9 cellular contexts compared by ENCODE assay signal in genomic region chr15:40937762-40938529, GRCh38. TPM values are rescaled to one million over a fixed set of nuclear protein-coding genes. Genes with fewer than 3 reads are reported as not detected.
A peak's percentile ranks its signal among the peaks of the same experiment; 100 is the strongest.
DNase-seq lines count a peak whose midpoint lies in the region; ATAC-seq, FAIRE-seq and TF ChIP-seq lines count a peak whose summit lies in the region.
"Had no signal": no experiment of that assay in that cellular context is flagged by ENCODE, and none has a peak within 500 bp of the region (broad histone marks: within the 10 kb centered on the region; RNA-seq: fewer than 3 reads in every experiment).

No MANE protein-coding gene starts in this region.

- ATAC-seq in body of pancreas (no peak), memory B cell (ENCODE audit: low read depth) (peak; percentile 32), HG03565 (IDR thresholded peaks at IDR 0.05; ENCODE audit: unreplicated experiment) (no peak)

- WGBS in body of pancreas, 2 donors: 50 to 62% methylated on average over 17 to 19 of the region's 19 CpGs

- peaks cover 3 to 6% of the 10 kb centered on the region in 2 donors for H3K27me3 Mint-ChIP-seq in CD4-positive, alpha-beta memory T cell
- H3K27me3 Mint-ChIP-seq in memory B cell: peaks cover 4% of the 10 kb centered on the region

- no peak overlapping the region for H3K27ac ChIP-seq in CD4-positive, alpha-beta memory T cell (ENCODE audit: low read depth, low read length)
- H3K27ac ChIP-seq in body of pancreas: no peak overlapping the region

- DNase-seq in CD4-positive, alpha-beta memory T cell: peak in 1 of 5 donors; percentile 15
- peak; percentile 59 for DNase-seq in HTR-8/SVneo (ENCODE audit: insufficient read length, low spot score)
- DNase-seq in body of pancreas: no peak
- DNase-seq in memory B cell (ENCODE audit: low spot score in 2 of 2): no peak
- DNase-seq in cerebellar nuclear complex (lab: John Stamatoyannopoulos, UW): no peak
- DNase-seq in NCI-H146 (lab: John Stamatoyannopoulos, UW): no peak
- no peak for DNase-seq in GM20000 (ENCODE audit: low spot score)
- DNase-seq: cortex of kidney had no signal

- peaks cover 11 to 38% (median 17%) of the 10 kb centered on the region in 4 donors for H3K4me1 Mint-ChIP-seq in CD4-positive, alpha-beta memory T cell
- peaks cover 20% of the 10 kb centered on the region for H3K4me1 Mint-ChIP-seq in memory B cell

- H3K36me3 Mint-ChIP-seq in CD4-positive, alpha-beta memory T cell: no peaks in the 10 kb centered on the region
- no peaks in the 10 kb centered on the region for H3K36me3 Mint-ChIP-seq in memory B cell

- intact Hi-C loops in CD4-positive, alpha-beta memory T cell (cut with micrococcal nuclease): no loop called here
- intact Hi-C loops in body of pancreas (cut with DNase I): no loop called here

- TF ChIP-seq POLR2A in body of pancreas (IDR thresholded peaks at IDR 0.05): no peak

- no peak overlapping the region for H3K4me3 ChIP-seq in CD4-positive, alpha-beta memory T cell (ENCODE audit: low read length in 2 of 2)
- no peak overlapping the region for H3K4me3 ChIP-seq in body of pancreas

- CTCF ChIA-PET in CD4-positive, alpha-beta memory T cell (lab: Charles Lee; ENCODE audit: partially characterized antibody): interaction anchor here (0.7 to 6.4 kb wide), 3 partner anchors 7 to 143 kb away, joined by 3 to 54 read pairs (median 4); partner anchors contain the start of gene DLL4

- no peaks in the 10 kb centered on the region for H3K36me3 ChIP-seq in CD4-positive, alpha-beta memory T cell (ENCODE audit: insufficient read depth, low read length)
- H3K36me3 ChIP-seq in body of pancreas (replicated peaks in 1 of 2; ENCODE audit: insufficient read depth in 1 of 2, low read depth in 2 of 2): no peaks in the 10 kb centered on the region

- H3K27ac Mint-ChIP-seq in CD4-positive, alpha-beta memory T cell: peak overlapping the region in 4 of 7 donors; percentile 21 to 61 (median 23)
- H3K27ac Mint-ChIP-seq in memory B cell: no peak overlapping the region

- H3K4me1 ChIP-seq in CD4-positive, alpha-beta memory T cell (ENCODE audit: insufficient read depth, low read length): peaks cover 18% of the 10 kb centered on the region
- H3K4me1 ChIP-seq in body of pancreas: peaks cover 17% of the 10 kb centered on the region

- TF ChIP-seq CTCF in body of pancreas (IDR thresholded peaks at IDR 0.05) (peak in 4 of 7 experiments; percentile 23 to 36 (median 28)), GM20000 (IDR thresholded peaks at IDR 0.05; ENCODE audit: extremely low read depth, missing control alignments) (no peak)

- FAIRE-seq in HTR-8/SVneo (lab: Jason Lieb, UNC): no peak

- H3K27me3 ChIP-seq in CD4-positive, alpha-beta memory T cell (ENCODE audit: insufficient read depth, low read length): no peaks in the 10 kb centered on the region
- H3K27me3 ChIP-seq in body of pancreas: no peaks in the 10 kb centered on the region

- peaks cover 0 to 1% (median 0%) of the 10 kb centered on the region in 8 donors for H3K9me3 Mint-ChIP-seq in CD4-positive, alpha-beta memory T cell
- no peaks in the 10 kb centered on the region for H3K9me3 Mint-ChIP-seq in memory B cell

- no peaks in the 10 kb centered on the region for H3K9me3 ChIP-seq in CD4-positive, alpha-beta memory T cell (ENCODE audit: control insufficient read depth in 1 of 2, low read length in 2 of 2)
- H3K9me3 ChIP-seq in body of pancreas: no peaks in the 10 kb centered on the region

- no peak overlapping the region for H3K4me3 Mint-ChIP-seq in CD4-positive, alpha-beta memory T cell
- H3K4me3 Mint-ChIP-seq in memory B cell: no peak overlapping the region

- POLR2A ChIA-PET in CD4-positive, alpha-beta memory T cell (lab: Charles Lee; ENCODE audit: partially characterized antibody): no interaction called here

RNA-seq across cellular contexts. Expression of gene DLL4, which starts 8.8 kb away (rescaled TPM):
- total RNA-seq in CD4-positive, alpha-beta memory T cell: not detected
- not detected for polyA plus RNA-seq in CD4-positive, alpha-beta memory T cell
- total RNA-seq in body of pancreas: 1 to 10 TPM in 1 of 2 donors, under 1 TPM in 1; 0.33 to 3.6 TPM

RNA-seq across cellular contexts. Expression of gene CHAC1, which starts 15.3 kb away (rescaled TPM):
- 1 to 10 TPM; 1.2 TPM for total RNA-seq in CD4-positive, alpha-beta memory T cell
- polyA plus RNA-seq in CD4-positive, alpha-beta memory T cell: under 1 TPM; 0.24 to 0.43 TPM
- total RNA-seq in body of pancreas: 1 to 10 TPM; 4.0 to 4.7 TPM

RNA-seq across cellular contexts. Expression of gene VPS18, which starts 43.7 kb away (rescaled TPM):
- 10 to 100 TPM; 18.4 to 20.3 TPM for total RNA-seq in CD4-positive, alpha-beta memory T cell
- polyA plus RNA-seq in CD4-positive, alpha-beta memory T cell: 10 to 100 TPM; 14.6 to 21.6 TPM
- total RNA-seq in body of pancreas: 10 to 100 TPM; 10.9 to 14.8 TPM
